Comparison of ENCODE assay signal across 15 cellular contexts in genomic region chr22:35128637-35129036, GRCh38.
DNase-seq lines count a peak whose midpoint lies in the region; ATAC-seq, FAIRE-seq and TF ChIP-seq lines count a peak whose summit lies in the region.
"Had no signal": no experiment of that assay in that cellular context is flagged by ENCODE, and none has a peak within 500 bp of the region (broad histone marks: within the 10 kb centered on the region; RNA-seq: fewer than 3 reads in every experiment).

No MANE protein-coding gene starts in this region.

- FAIRE-seq in GM19239 (lab: Jason Lieb, UNC), result peak; percentile 97

- H2AFZ ChIP-seq in smooth muscle cell (ENCODE audit: low read depth), result no peak overlapping the region

- intact Hi-C loops in gastrocnemius medialis (cut with DNase I; ENCODE audit: low total_unique reads), result no loop called here

- TF ChIP-seq POLR2A in gastrocnemius medialis (IDR thresholded peaks at IDR 0.05), result no peak

- H3K4me2 ChIP-seq in smooth muscle cell, result no peak overlapping the region

- in situ Hi-C loops in GM13977 (cut with MboI; ENCODE audit: low pct_unique_long_range_greater_than_20kb, low sequenced_read_pairs, unreplicated experiment) (loop anchor here (25.0 kb wide), 2 partner anchors 1616 to 1816 kb away; no protein-coding TSS in a partner anchor), gastrocnemius medialis (cut with MboI; ENCODE audit: low sequenced_read_pairs in 4 of 4) (no loop called here)

- DNase-seq in GM13977 (ENCODE audit: low spot score), result peak; percentile 66
- DNase-seq in GM19239 (ENCODE audit: insufficient read length, low spot score), result no peak
- no peak for DNase-seq in NCI-H2081 treated with DMSO at 0.1 percent for 48 hours (lab: John Stamatoyannopoulos, UW)
- DNase-seq in smooth muscle cell (lab: John Stamatoyannopoulos, UW; ENCODE audit: unreplicated experiment), result no peak
- no peak for DNase-seq in NCI-H345 treated with DMSO at 0.1 percent for 48 hours (lab: John Stamatoyannopoulos, UW; ENCODE audit: unreplicated experiment)
- no peak for DNase-seq in gastrocnemius medialis
- DNase-seq: activated CD4-positive, alpha-beta memory T cell treated with anti-CD3 and anti-CD28 coated beads for 36 hours; activated naive CD4-positive, alpha-beta T cell treated with anti-CD3 and anti-CD28 coated beads for 36 hours; central memory CD4-positive, alpha-beta T cell; mammary epithelial cell; NCI-H2171 treated with DMSO at 0.1 percent for 48 hours; stimulated activated CD8-positive, alpha-beta memory T cell treated with anti-CD3 and anti-CD28 coated beads, Interleukin-4, amount 100 ng/mL, for 48 hours had no signal

- H3K4me1 ChIP-seq in smooth muscle cell (ENCODE audit: low read depth) (no peaks in the 10 kb centered on the region), gastrocnemius medialis (no peaks in the 10 kb centered on the region)

- H3K27me3 ChIP-seq in smooth muscle cell (ENCODE audit: low read depth) (peaks cover 51% of the 10 kb centered on the region), gastrocnemius medialis (peaks cover 0 to 10% (median 8%) of the 10 kb centered on the region in 3 donors)

- no peaks in the 10 kb centered on the region for H3K79me2 ChIP-seq in smooth muscle cell (ENCODE audit: low read depth)

- no peak overlapping the region for H3K4me3 ChIP-seq in smooth muscle cell
- H3K4me3 ChIP-seq in gastrocnemius medialis, result no peak overlapping the region

- no peaks in the 10 kb centered on the region for H3F3A ChIP-seq in smooth muscle cell (ENCODE audit: low read depth)

- H4K20me1 ChIP-seq in smooth muscle cell (ENCODE audit: low read depth), result no peaks in the 10 kb centered on the region

- peak; percentile 41 for ATAC-seq in HG02678 (IDR thresholded peaks at IDR 0.05; ENCODE audit: unreplicated experiment)
- ATAC-seq in HG03442 (IDR thresholded peaks at IDR 0.05; ENCODE audit: unreplicated experiment), result peak; percentile 49
- ATAC-seq in gastrocnemius medialis, result no peak

- H3K9ac ChIP-seq in smooth muscle cell (ENCODE audit: low read depth), result no peak overlapping the region

- H3K27ac ChIP-seq in smooth muscle cell (ENCODE audit: low read depth) (no peak overlapping the region), gastrocnemius medialis (no peak overlapping the region)
- H3K27ac ChIP-seq: epithelial cell of prostate had no signal

- no peak for TF ChIP-seq CTCF in GM13977 (IDR thresholded peaks at IDR 0.05; ENCODE audit: extremely low read depth, insufficient read depth, missing control alignments)
- TF ChIP-seq CTCF in smooth muscle cell (IDR thresholded peaks at IDR 0.05; ENCODE audit: borderline replicate concordance, insufficient read depth, poor library complexity, severe bottlenecking), result no peak
- no peak for TF ChIP-seq CTCF in gastrocnemius medialis (IDR thresholded peaks at IDR 0.05 in 4 of 5, conservative IDR thresholded peaks at IDR 0.05 in 1 of 5)

- 85% methylated on average over 3 of the region's 3 CpGs for WGBS in smooth muscle cell (ENCODE audit: low lambda C conversion rate)

- no peaks in the 10 kb centered on the region for H3K36me3 ChIP-seq in smooth muscle cell (ENCODE audit: low read depth)
- H3K36me3 ChIP-seq in gastrocnemius medialis, result no peaks in the 10 kb centered on the region

- no peaks in the 10 kb centered on the region for H3K9me3 ChIP-seq in smooth muscle cell (replicated peaks; ENCODE audit: low read depth)
- no peaks in the 10 kb centered on the region for H3K9me3 ChIP-seq in gastrocnemius medialis

Comparison
In these comparisons a context has a peak if more than half of its experiments do, and no peak if none do; other contexts are left out.
1. ATAC-seq: peak in HG02678 (single experiment) and HG03442 (single experiment); none in gastrocnemius medialis (0 of 2).